ENCODE assay signal across 1 cellular context in genomic region chr19:8389891-8390616, GRCh38.
TF ChIP-seq lines count a peak whose summit lies in the region.

TSS of gene RAB11B (plus strand) at chr19:8390360. CDS start at chr19:8390417, 57 bp downstream.

TF ChIP-seq in neural cell, 6 proteins besides CTCF, POLR2A, EP300 and RAD21 (continued from another document):
- no peak for TF ChIP-seq EZH2 (IDR thresholded peaks at IDR 0.05; ENCODE audit: borderline replicate concordance, insufficient read depth, low read length, poor library complexity, severe bottlenecking)
